ENCODE assay signal across 8 cellular contexts in genomic region chr10:96025566-96025965, GRCh38. TPM values are rescaled to one million over a fixed set of nuclear protein-coding genes. Genes with fewer than 3 reads are reported as not detected.
DNase-seq lines count a peak whose midpoint lies in the region; ATAC-seq and TF ChIP-seq lines count a peak whose summit lies in the region.

No MANE protein-coding gene starts in this region.

- peak; percentile 12 for TF ChIP-seq CTCF in OCI-LY3 (IDR thresholded peaks at IDR 0.05; ENCODE audit: low read depth, low read length)
- TF ChIP-seq CTCF in uterus (IDR thresholded peaks at IDR 0.05), result no peak
- TF ChIP-seq CTCF in PC-9 (conservative IDR thresholded peaks at IDR 0.05), result no peak

- H3K4me3 ChIP-seq in OCI-LY3 (ENCODE audit: low read length) (no peak overlapping the region), uterus (no peak overlapping the region), PC-9 (no peak overlapping the region)

- H3K9me2 ChIP-seq in PC-9 (ENCODE audit: insufficient read depth), result no peaks in the 10 kb centered on the region

- ATAC-seq in GM18868 (IDR thresholded peaks at IDR 0.05; ENCODE audit: unreplicated experiment), result peak; percentile 61
- ATAC-seq in GM18517 (IDR thresholded peaks at IDR 0.05; ENCODE audit: unreplicated experiment), result no peak

- CTCF ChIA-PET in PC-9 (lab: Charles Lee), result no interaction called here

- intact Hi-C loops in uterus (cut with DNase I; ENCODE audit: low total_unique reads) (no loop called here), PC-9 (cut with micrococcal nuclease; ENCODE audit: unreplicated experiment) (no loop called here)

- H4K20me1 ChIP-seq in OCI-LY3 (ENCODE audit: insufficient read depth, low read length) (no peaks in the 10 kb centered on the region), PC-9 (ENCODE audit: insufficient read depth) (no peaks in the 10 kb centered on the region)

- H3K27ac ChIP-seq in OCI-LY3 (ENCODE audit: low read length) (no peak overlapping the region), uterus (no peak overlapping the region), PC-9 (no peak overlapping the region)

- H3K36me3 ChIP-seq in OCI-LY3 (replicated peaks; ENCODE audit: low read depth, low read length), result no peaks in the 10 kb centered on the region
- no peaks in the 10 kb centered on the region for H3K36me3 ChIP-seq in uterus
- H3K36me3 ChIP-seq in PC-9 (ENCODE audit: low read depth), result no peaks in the 10 kb centered on the region

- no peak overlapping the region; the same call in 1 of the 2 replicates for H3K4me2 ChIP-seq in OCI-LY3 (ENCODE audit: low read length)
- no peak overlapping the region for H3K4me2 ChIP-seq in PC-9

- no peaks in the 10 kb centered on the region for H3F3A ChIP-seq in PC-9 (ENCODE audit: insufficient read depth, low read depth)

- POLR2A ChIA-PET in PC-9 (lab: Charles Lee; ENCODE audit: unreplicated experiment), result no interaction called here

- no peak overlapping the region for H3K9ac ChIP-seq in OCI-LY3 (ENCODE audit: low read length)

- TF ChIP-seq POLR2A in uterus (IDR thresholded peaks at IDR 0.05), result no peak

- H3K9me3 ChIP-seq in OCI-LY3 (ENCODE audit: insufficient read depth, low read length), result no peaks in the 10 kb centered on the region
- H3K9me3 ChIP-seq in uterus, result no peaks in the 10 kb centered on the region
- H3K9me3 ChIP-seq in PC-9 (ENCODE audit: insufficient read depth, low read depth), result no peaks in the 10 kb centered on the region

- H3K4me1 ChIP-seq in OCI-LY3 (ENCODE audit: low read length) (no peaks in the 10 kb centered on the region), uterus (no peaks in the 10 kb centered on the region), PC-9 (replicated peaks; ENCODE audit: insufficient read depth) (no peaks in the 10 kb centered on the region)

- no TSS peak for BruUV-seq in PC-9 (replicated peaks; lab: Mats Ljungman, UMichigan)

- H3K27me3 ChIP-seq in OCI-LY3 (ENCODE audit: low read depth, low read length), result no peaks in the 10 kb centered on the region
- no peaks in the 10 kb centered on the region for H3K27me3 ChIP-seq in uterus
- no peaks in the 10 kb centered on the region for H3K27me3 ChIP-seq in PC-9 (ENCODE audit: insufficient read depth, low read depth)

- H3K79me2 ChIP-seq in OCI-LY3 (ENCODE audit: low read length) (no peaks in the 10 kb centered on the region), PC-9 (ENCODE audit: low read depth) (no peaks in the 10 kb centered on the region)

- H2AFZ ChIP-seq in OCI-LY3 (ENCODE audit: low read depth, low read length), result no peak overlapping the region
- no peak overlapping the region for H2AFZ ChIP-seq in PC-9

- peak; percentile 37 for DNase-seq in AG20443 (ENCODE audit: low spot score)
- peak; percentile 9 for DNase-seq in hepatic stellate cell (ENCODE audit: low spot score)
- no peak for DNase-seq in NCI-H2196 treated with DMSO at 0.1 percent for 48 hours (lab: John Stamatoyannopoulos, UW; ENCODE audit: unreplicated experiment)
- DNase-seq in uterus, result no peak
- DNase-seq in PC-9, result no peak

RNA-seq across cellular contexts. Expression of gene CCNJ, which starts 17.8 kb away (rescaled TPM):
- 10 to 100 TPM in 1 of 4 donors, 1 to 10 TPM in 2, under 1 TPM in 1; 0.51 to 14.9 (median 4.5) TPM for total RNA-seq in uterus
- total RNA-seq in PC-9 (2021), result 2.5 TPM in 2 replicates

Comparison
In these comparisons a context has a peak if more than half of its experiments do, and no peak if none do; other contexts are left out.
1. DNase-seq: peak in AG20443 (single experiment) and hepatic stellate cell (single experiment); none in NCI-H2196 treated with DMSO at 0.1 percent for 48 hours (single experiment), uterus (0 of 2) and PC-9 (0 of 2).